Comparison of ENCODE assay signal across 11 cellular contexts in the genomic region with DNA sequence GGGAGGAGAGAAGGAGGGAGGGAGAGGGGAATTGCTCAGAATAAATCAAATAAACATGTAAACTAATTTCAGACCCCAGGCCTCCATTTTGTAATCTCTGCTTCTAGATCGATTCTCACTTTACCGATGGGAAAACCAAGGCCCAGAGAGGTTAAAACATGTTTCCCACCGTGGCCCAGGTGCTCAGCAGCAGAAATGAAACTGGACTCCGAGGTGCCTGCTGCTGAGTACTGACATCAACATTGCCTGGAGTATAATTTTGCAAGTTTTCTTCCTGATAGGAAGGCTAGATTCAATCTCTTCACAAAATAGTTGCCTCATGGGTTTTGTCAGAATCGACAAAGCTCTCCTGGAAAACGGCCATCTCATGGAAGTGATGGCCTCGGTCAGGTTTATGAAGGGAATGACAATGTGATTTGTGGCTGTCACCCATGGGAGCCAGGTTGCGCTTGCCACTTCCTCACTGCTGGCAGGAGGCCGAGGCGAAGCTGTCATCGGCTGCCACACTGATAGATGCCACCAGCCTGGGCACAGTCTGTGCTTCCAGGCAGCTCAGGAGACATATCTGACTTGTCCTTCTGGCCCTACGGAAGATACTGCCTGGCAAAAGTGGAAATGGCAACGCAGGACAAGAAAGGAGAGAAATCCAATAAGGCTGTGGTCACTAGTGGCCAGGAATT.
DNase-seq lines count a peak whose midpoint lies in the region; ATAC-seq and TF ChIP-seq lines count a peak whose summit lies in the region.
"Had no signal": no experiment of that assay in that cellular context is flagged by ENCODE, and none has a peak within 500 bp of the region (broad histone marks: within the 10 kb centered on the region; RNA-seq: fewer than 3 reads in every experiment).

No MANE protein-coding gene starts in this region.

- H3K9me3 ChIP-seq in mammary epithelial cell (replicated peaks; ENCODE audit: insufficient read depth, low read length): peaks cover 3% of the 10 kb centered on the region
- no peaks in the 10 kb centered on the region for H3K9me3 ChIP-seq in WERI-Rb-1 (ENCODE audit: severe bottlenecking)
- no peaks in the 10 kb centered on the region for H3K9me3 ChIP-seq in uterus

- H3K36me3 ChIP-seq in GM06990 (ENCODE audit: control insufficient read depth, insufficient read depth, low read length): no peaks in the 10 kb centered on the region
- H3K36me3 ChIP-seq in mammary epithelial cell (ENCODE audit: insufficient read depth, low read length): no peaks in the 10 kb centered on the region
- H3K36me3 ChIP-seq in WERI-Rb-1: no peaks in the 10 kb centered on the region
- H3K36me3 ChIP-seq in uterus: no peaks in the 10 kb centered on the region

- no TSS peak for BruUV-seq in mammary epithelial cell (replicated peaks; lab: Mats Ljungman, UMichigan)

- H4K20me1 ChIP-seq in mammary epithelial cell (ENCODE audit: insufficient read depth, low read length): no peaks in the 10 kb centered on the region

- ATAC-seq in GM19463 (IDR thresholded peaks at IDR 0.05; ENCODE audit: unreplicated experiment) (peak; percentile 56), HG03060 (IDR thresholded peaks at IDR 0.05; ENCODE audit: low read depth, unreplicated experiment) (peak; percentile 45)
- ATAC-seq: T-helper 17 cell had no signal

- H3K4me2 ChIP-seq in mammary epithelial cell (ENCODE audit: insufficient read depth, low read depth, low read length): no peak overlapping the region

- intact Hi-C loops in mammary epithelial cell (cut with micrococcal nuclease) (no loop called here), uterus (cut with DNase I; ENCODE audit: low total_unique reads) (no loop called here)

- dilution Hi-C loops in mammary epithelial cell (cut with HindIII; ENCODE audit: low sequenced_read_pairs): no loop called here

- no peak for TF ChIP-seq POLR2A in uterus (IDR thresholded peaks at IDR 0.05)

- H3K4me1 ChIP-seq in mammary epithelial cell (ENCODE audit: insufficient read depth, low read length): peaks cover 32% of the 10 kb centered on the region
- no peaks in the 10 kb centered on the region for H3K4me1 ChIP-seq in uterus

- in situ Hi-C loops in mammary epithelial cell (cut with MboI; ENCODE audit: low sequenced_read_pairs in 2 of 2): no loop called here

- H3K4me3 ChIP-seq in GM06990 (replicated peaks; ENCODE audit: low read depth, low read length) (no peak overlapping the region), mammary epithelial cell (replicated peaks in 1 of 3; ENCODE audit: insufficient read depth in 1 of 3, low read depth in 2 of 3, low read length in 3 of 3) (no peak overlapping the region), WERI-Rb-1 (ENCODE audit: low read depth, low read length) (no peak overlapping the region), uterus (no peak overlapping the region)

- H2AFZ ChIP-seq in mammary epithelial cell (ENCODE audit: low read depth, low read length): peak overlapping the region; percentile 32

- no peaks in the 10 kb centered on the region for H3K79me2 ChIP-seq in mammary epithelial cell (ENCODE audit: insufficient read depth, low read length)

- WGBS in mammary epithelial cell (ENCODE audit: low coverage, missing lambda C conversion rate): 87% methylated on average over 10 of the region's 13 CpGs

- DNase-seq in GM06990 (ENCODE audit: extremely low read depth, insufficient read length) (peak; percentile 40), mammary epithelial cell (no peak), DMS79 (lab: John Stamatoyannopoulos, UW) (no peak), WERI-Rb-1 (no peak), uterus (no peak)
- no peak for DNase-seq in activated CD4-positive, alpha-beta T cell treated with anti-CD3 and anti-CD28 coated beads, Interleukin-2, amount 50 U/mL, for 48 hours
- DNase-seq: AML-193, NCI-H1436, T-helper 17 cell had no signal

- no peaks in the 10 kb centered on the region for H3K27me3 ChIP-seq in GM06990 (replicated peaks; ENCODE audit: control insufficient read depth, insufficient read depth, low read length)
- no peaks in the 10 kb centered on the region for H3K27me3 ChIP-seq in mammary epithelial cell (ENCODE audit: insufficient read depth, low read length)
- H3K27me3 ChIP-seq in WERI-Rb-1 (ENCODE audit: insufficient read depth, low read depth, severe bottlenecking): no peaks in the 10 kb centered on the region
- no peaks in the 10 kb centered on the region for H3K27me3 ChIP-seq in uterus

- no peak overlapping the region for H3K9ac ChIP-seq in mammary epithelial cell (ENCODE audit: insufficient read depth, low read length)

- CTCF ChIA-PET in mammary epithelial cell (lab: Charles Lee; ENCODE audit: low non-redundant PET): no interaction called here

- no peak for TF ChIP-seq CTCF in GM06990 (IDR thresholded peaks at IDR 0.05; ENCODE audit: insufficient read depth, low read length, poor library complexity, severe bottlenecking)
- TF ChIP-seq CTCF in mammary epithelial cell (conservative IDR thresholded peaks at IDR 0.05 in 1 of 2, IDR thresholded peaks at IDR 0.05 in 1 of 2; ENCODE audit: extremely low read depth in 1 of 2, insufficient read depth in 1 of 2, low read depth in 1 of 2, low read length in 2 of 2): no peak
- no peak for TF ChIP-seq CTCF in WERI-Rb-1 (IDR thresholded peaks at IDR 0.05; ENCODE audit: low read depth, low read length)
- no peak for TF ChIP-seq CTCF in uterus (IDR thresholded peaks at IDR 0.05)

- H3K27ac ChIP-seq in mammary epithelial cell (ENCODE audit: insufficient read depth, low read depth, low read length) (no peak overlapping the region), WERI-Rb-1 (no peak overlapping the region), uterus (no peak overlapping the region)
